In genomic region chr19:48390188-48391099, GRCh38 we compare ENCODE assay signal across 8 cellular contexts. TPM values are rescaled to one million over a fixed set of nuclear protein-coding genes. Genes with fewer than 3 reads are reported as not detected.
DNase-seq lines count a peak whose midpoint lies in the region; ATAC-seq and TF ChIP-seq lines count a peak whose summit lies in the region.

No MANE protein-coding gene starts in this region.

- peaks cover 32% of the 10 kb centered on the region for H3K4me1 Mint-ChIP-seq in chondrocyte (ENCODE audit: low read depth)

- peaks cover 14% of the 10 kb centered on the region for H3K36me3 Mint-ChIP-seq in chondrocyte (ENCODE audit: low read depth)

- H3K4me1 ChIP-seq in Loucy (ENCODE audit: insufficient read depth, low read length, poor library complexity, severe bottlenecking), result peaks cover 11% of the 10 kb centered on the region

- peaks cover 13% of the 10 kb centered on the region; the same call in 1 of the 2 replicates for H3K36me3 ChIP-seq in Loucy (ENCODE audit: insufficient read depth, low read length)
- peaks cover 1% of the 10 kb centered on the region for H3K36me3 ChIP-seq in kidney epithelial cell (ENCODE audit: control insufficient read depth, insufficient read depth, low read length)

- H3K9ac ChIP-seq in Loucy (ENCODE audit: low read depth, low read length, poor library complexity, severe bottlenecking), result peak overlapping the region; percentile 98

- H4K20me1 ChIP-seq in Loucy (ENCODE audit: insufficient read depth, low read length, poor library complexity, severe bottlenecking), result peaks cover 12% of the 10 kb centered on the region

- no peaks in the 10 kb centered on the region for H3K27me3 Mint-ChIP-seq in chondrocyte (ENCODE audit: low read depth)

- peaks cover 38% of the 10 kb centered on the region for H3K79me2 ChIP-seq in Loucy (ENCODE audit: insufficient read depth, low read length)

- H3K4me2 ChIP-seq in Loucy (ENCODE audit: low read depth, low read length, poor library complexity, severe bottlenecking), result peak overlapping the region; percentile 99

- H3K9me2 ChIP-seq in Loucy (replicated peaks; ENCODE audit: low read depth, low read length), result no peaks in the 10 kb centered on the region

- H3K27ac Mint-ChIP-seq in chondrocyte (ENCODE audit: unreplicated experiment), result peak overlapping the region; percentile 96

- no peak for ATAC-seq in GM21367 (IDR thresholded peaks at IDR 0.05; ENCODE audit: unreplicated experiment)

- H3F3A ChIP-seq in Loucy (ENCODE audit: low read depth), result no peaks in the 10 kb centered on the region

- H3K9me3 ChIP-seq in Loucy (ENCODE audit: insufficient read depth, low read depth, low read length), result no peaks in the 10 kb centered on the region

- TF ChIP-seq CTCF in Loucy (conservative IDR thresholded peaks at IDR 0.05; ENCODE audit: low read length), result peak; percentile 50
- peak; percentile 83 for TF ChIP-seq CTCF in chondrocyte (IDR thresholded peaks at IDR 0.05)
- TF ChIP-seq CTCF in kidney epithelial cell (IDR thresholded peaks at IDR 0.05; ENCODE audit: insufficient read depth, low read length, poor library complexity, severe bottlenecking), result peak; percentile 77

- H3K4me3 ChIP-seq in Loucy (ENCODE audit: low read length, poor library complexity, severe bottlenecking) (peak overlapping the region; percentile 90), kidney epithelial cell (ENCODE audit: low read depth, low read length) (peak overlapping the region; percentile 83)

- peak overlapping the region; percentile 31 for H2AFZ ChIP-seq in Loucy (ENCODE audit: low read length)

- no peaks in the 10 kb centered on the region for H3K27me3 ChIP-seq in Loucy (ENCODE audit: insufficient read depth, low read length, poor library complexity, severe bottlenecking)
- H3K27me3 ChIP-seq in kidney epithelial cell (ENCODE audit: control insufficient read depth, insufficient read depth, low read length), result peaks cover 23% of the 10 kb centered on the region

- H3K9me3 Mint-ChIP-seq in chondrocyte (ENCODE audit: low read depth), result no peaks in the 10 kb centered on the region

- DNase-seq in SIG-M5 treated with dmso at 0.1 percent for 504 hours (lab: John Stamatoyannopoulos, UW; ENCODE audit: unreplicated experiment) (peak; percentile 46), SIG-M5 (lab: John Stamatoyannopoulos, UW) (no peak), chondrocyte (ENCODE audit: low spot score) (no peak), kidney epithelial cell (ENCODE audit: low read depth) (no peak)
- DNase-seq in activated CD4-positive, CD25-positive, alpha-beta regulatory T cell treated with anti-CD3 and anti-CD28 coated beads, Interleukin-2, amount 50 U/mL, for 72 hours, result peak; percentile 67
- DNase-seq in stimulated activated CD4-positive, alpha-beta T cell treated with anti-CD3 and anti-CD28 coated beads, Interleukin-1b, Interleukin-23, amount 100 ng/mL, for 48 hours, result peak; percentile 62

- H3K4me3 Mint-ChIP-seq in chondrocyte (ENCODE audit: unreplicated experiment), result peak overlapping the region; percentile 89

RNA-seq across cellular contexts. Expression of gene KDELR1, which starts 0.9 kb away (rescaled TPM):
- total RNA-seq in chondrocyte, result 251 to 261 TPM (median 251 TPM) in 3 replicates
- total RNA-seq in kidney epithelial cell, result 152 and 170 TPM in 2 replicates

RNA-seq across cellular contexts. Expression of gene GRIN2D, which starts 3.0 kb away (rescaled TPM):
- 2.4 to 5.1 TPM (median 4.9 TPM) in 3 replicates for total RNA-seq in chondrocyte
- 0.21 and 0.63 TPM in 2 replicates for total RNA-seq in kidney epithelial cell

RNA-seq across cellular contexts. Expression of gene SYNGR4, which starts 26.3 kb away (rescaled TPM):
- total RNA-seq in chondrocyte (not detected in 3 replicates), kidney epithelial cell (0.25 TPM in 1 of 2 replicates, not detected in the other)

RNA-seq across cellular contexts. Expression of gene TMEM143, which starts 26.7 kb away (rescaled TPM):
- total RNA-seq in chondrocyte (5.4 to 14.0 TPM (median 10.1 TPM) in 3 replicates), kidney epithelial cell (4.4 and 5.8 TPM in 2 replicates)

RNA-seq across cellular contexts. Expression of gene GRWD1, which starts 55.3 kb away (rescaled TPM):
- total RNA-seq in chondrocyte (20.7 to 31.8 TPM (median 23.6 TPM) in 3 replicates), kidney epithelial cell (44.6 and 47.1 TPM in 2 replicates)

Comparison
In these comparisons a context has a peak if more than half of its experiments do, and no peak if none do; other contexts are left out.
1. DNase-seq: peak in SIG-M5 treated with dmso at 0.1 percent for 504 hours (single experiment), activated CD4-positive, CD25-positive, alpha-beta regulatory T cell treated with anti-CD3 and anti-CD28 coated beads, Interleukin-2, amount 50 U/mL, for 72 hours (single experiment) and stimulated activated CD4-positive, alpha-beta T cell treated with anti-CD3 and anti-CD28 coated beads, Interleukin-1b, Interleukin-23, amount 100 ng/mL, for 48 hours (single experiment); none in SIG-M5 (single experiment), chondrocyte (single experiment) and kidney epithelial cell (single experiment).
2. Peak in every context shown above with its lines, with median percentiles within 50 percentile points of each other: CTCF ChIP-seq.